ENCODE assay signal across 8 cellular contexts in genomic region chr22:44182591-44183588, GRCh38. TPM values are rescaled to one million over a fixed set of nuclear protein-coding genes. Genes with fewer than 3 reads are reported as not detected.
DNase-seq lines count a peak whose midpoint lies in the region; ATAC-seq, FAIRE-seq and TF ChIP-seq lines count a peak whose summit lies in the region.

No MANE protein-coding gene starts in this region.

- peak overlapping the region; percentile 86 for H3K4me3 Mint-ChIP-seq in activated CD4-positive, alpha-beta memory T cell treated with anti-CD3 and anti-CD28 coated beads for 36 hours
- peak overlapping the region; percentile 85 to 89 for H3K4me3 Mint-ChIP-seq in stimulated activated naive B cell treated with anti-CD40 and anti-IgM and Interleukin-4, amounts not matched to agents 10 μg/mL and 1 μg/mL and 100 μg/mL, for 72 hours

- CTCF ChIA-PET in activated CD4-positive, alpha-beta memory T cell treated with anti-CD3 and anti-CD28 coated beads for 36 hours (lab: Charles Lee): interaction anchor here (0.9 to 1.7 kb wide), 3 partner anchors 13 to 190 kb away, joined by 3 to 7 read pairs (median 3); no protein-coding TSS in a partner anchor

- no peak for TF ChIP-seq POLR2A in H54 (IDR thresholded peaks at IDR 0.05; ENCODE audit: low read depth, low read length)

- H3K36me3 Mint-ChIP-seq in activated CD4-positive, alpha-beta memory T cell treated with anti-CD3 and anti-CD28 coated beads for 36 hours: peaks cover 5% of the 10 kb centered on the region
- peaks cover 19 to 33% of the 10 kb centered on the region in 2 donors for H3K36me3 Mint-ChIP-seq in stimulated activated naive B cell treated with anti-CD40 and anti-IgM and Interleukin-4, amounts not matched to agents 10 μg/mL and 1 μg/mL and 100 μg/mL, for 72 hours

- DNase-seq in activated CD4-positive, alpha-beta memory T cell treated with anti-CD3 and anti-CD28 coated beads for 36 hours: peak; percentile 74
- DNase-seq in left cardiac atrium (peak; percentile 54), NCI-H1048 (lab: John Stamatoyannopoulos, UW) (no peak), AG20443 (ENCODE audit: low spot score) (no peak), H54 (ENCODE audit: insufficient read length, low spot score) (no peak), GM03348 (ENCODE audit: low spot score) (no peak)
- peak; percentile 46 for DNase-seq in stimulated activated naive B cell treated with anti-CD40 and anti-IgM and Interleukin-4, amounts not matched to agents 10 μg/mL and 1 μg/mL and 100 μg/mL, for 72 hours

- no peaks in the 10 kb centered on the region for H3K9me3 Mint-ChIP-seq in activated CD4-positive, alpha-beta memory T cell treated with anti-CD3 and anti-CD28 coated beads for 36 hours
- no peaks in the 10 kb centered on the region for H3K9me3 Mint-ChIP-seq in stimulated activated naive B cell treated with anti-CD40 and anti-IgM and Interleukin-4, amounts not matched to agents 10 μg/mL and 1 μg/mL and 100 μg/mL, for 72 hours

- FAIRE-seq in H54 (lab: Jason Lieb, UNC): no peak

- POLR2A ChIA-PET in activated CD4-positive, alpha-beta memory T cell treated with anti-CD3 and anti-CD28 coated beads for 36 hours (lab: Charles Lee): interaction anchor here (0.5 to 3.4 kb wide), 3 partner anchors 8 to 1369 kb away, joined by 3 to 13 read pairs (median 3); no protein-coding TSS in a partner anchor

- H3K27me3 Mint-ChIP-seq in activated CD4-positive, alpha-beta memory T cell treated with anti-CD3 and anti-CD28 coated beads for 36 hours: no peaks in the 10 kb centered on the region
- no peaks in the 10 kb centered on the region for H3K27me3 Mint-ChIP-seq in stimulated activated naive B cell treated with anti-CD40 and anti-IgM and Interleukin-4, amounts not matched to agents 10 μg/mL and 1 μg/mL and 100 μg/mL, for 72 hours

- H3K4me1 Mint-ChIP-seq in activated CD4-positive, alpha-beta memory T cell treated with anti-CD3 and anti-CD28 coated beads for 36 hours (ENCODE audit: low read depth): peaks cover 23% of the 10 kb centered on the region
- peaks cover 34 to 57% of the 10 kb centered on the region in 2 donors for H3K4me1 Mint-ChIP-seq in stimulated activated naive B cell treated with anti-CD40 and anti-IgM and Interleukin-4, amounts not matched to agents 10 μg/mL and 1 μg/mL and 100 μg/mL, for 72 hours

- intact Hi-C loops in activated CD4-positive, alpha-beta memory T cell treated with anti-CD3 and anti-CD28 coated beads for 36 hours (cut with micrococcal nuclease): loop anchor here (1.0 to 5.0 kb wide), 3 partner anchors 8 to 499 kb away; no protein-coding TSS in a partner anchor
- intact Hi-C loops in left cardiac atrium (cut with DNase I): no loop called here

- H3K27ac Mint-ChIP-seq in activated CD4-positive, alpha-beta memory T cell treated with anti-CD3 and anti-CD28 coated beads for 36 hours: peak overlapping the region; percentile 89
- H3K27ac Mint-ChIP-seq in stimulated activated naive B cell treated with anti-CD40 and anti-IgM and Interleukin-4, amounts not matched to agents 10 μg/mL and 1 μg/mL and 100 μg/mL, for 72 hours: peak overlapping the region; percentile 96

- ATAC-seq in GM21529 (IDR thresholded peaks at IDR 0.05; ENCODE audit: unreplicated experiment): peak; percentile 51
- ATAC-seq in left cardiac atrium: peak; percentile 65 to 83
- peak; percentile 66 to 68 for ATAC-seq in stimulated activated naive B cell treated with anti-CD40 and anti-IgM and Interleukin-4, amounts not matched to agents 10 μg/mL and 1 μg/mL and 100 μg/mL, for 72 hours (replicated peaks)

RNA-seq across cellular contexts. Expression of gene PARVG, which starts 2.2 kb away (rescaled TPM):
- total RNA-seq in activated CD4-positive, alpha-beta memory T cell treated with anti-CD3 and anti-CD28 coated beads for 36 hours: 10 to 100 TPM; 58.5 to 59.5 TPM
- total RNA-seq in left cardiac atrium: 1 to 10 TPM; 6.0 to 9.5 TPM

Comparison
In these comparisons a context has a peak if more than half of its experiments do, and no peak if none do; other contexts are left out.
1. DNase-seq: peak in activated CD4-positive, alpha-beta memory T cell treated with anti-CD3 and anti-CD28 coated beads for 36 hours (single experiment), left cardiac atrium (single experiment) and stimulated activated naive B cell treated with anti-CD40 and anti-IgM and Interleukin-4, amounts not matched to agents 10 μg/mL and 1 μg/mL and 100 μg/mL, for 72 hours (single experiment); none in NCI-H1048 (single experiment), AG20443 (single experiment), H54 (single experiment) and GM03348 (single experiment).
2. RNA of gene PARVG, which starts 2.2 kb away (total RNA-seq): 58.5 to 59.5 TPM in activated CD4-positive, alpha-beta memory T cell treated with anti-CD3 and anti-CD28 coated beads for 36 hours; 6.0 to 9.5 TPM in left cardiac atrium; every median in the first group is over 4 times any median in the second.
3. Peak in every context shown above with its lines, with median percentiles within 50 percentile points of each other: ATAC-seq.